10 cellular contexts compared by ENCODE assay signal in genomic region chr6:131924881-131925474, GRCh38. TPM values are rescaled to one million over a fixed set of nuclear protein-coding genes. Genes with fewer than 3 reads are reported as not detected.
A peak's percentile ranks its signal among the peaks of the same experiment; 100 is the strongest.
DNase-seq lines count a peak whose midpoint lies in the region; ATAC-seq and TF ChIP-seq lines count a peak whose summit lies in the region.
"Had no signal": no experiment of that assay in that cellular context is flagged by ENCODE, and none has a peak within 500 bp of the region (broad histone marks: within the 10 kb centered on the region; RNA-seq: fewer than 3 reads in every experiment).

No MANE protein-coding gene starts in this region.

- TF ChIP-seq CTCF in GM10266 (IDR thresholded peaks at IDR 0.05; ENCODE audit: control insufficient read depth, insufficient read depth, low read depth, missing control alignments): peak; percentile 43
- peak; percentile 27 for TF ChIP-seq CTCF in coronary artery (IDR thresholded peaks at IDR 0.05)

- peaks cover 26% of the 10 kb centered on the region for H3K27me3 Mint-ChIP-seq in T-helper 2 cell treated with Interferon-gamma antibody and Interleukin-4, amounts not matched to agents 5 μg/mL and 100 μg/mL, for 36 hours (ENCODE audit: low read depth)

- no peak overlapping the region for H3K27ac Mint-ChIP-seq in T-helper 2 cell treated with Interferon-gamma antibody and Interleukin-4, amounts not matched to agents 5 μg/mL and 100 μg/mL, for 36 hours

- peaks cover 20% of the 10 kb centered on the region for H3K9me3 Mint-ChIP-seq in T-helper 2 cell treated with Interferon-gamma antibody and Interleukin-4, amounts not matched to agents 5 μg/mL and 100 μg/mL, for 36 hours

- no peak overlapping the region for H3K4me3 Mint-ChIP-seq in T-helper 2 cell treated with Interferon-gamma antibody and Interleukin-4, amounts not matched to agents 5 μg/mL and 100 μg/mL, for 36 hours

- peaks cover 2% of the 10 kb centered on the region for H3K4me1 Mint-ChIP-seq in T-helper 2 cell treated with Interferon-gamma antibody and Interleukin-4, amounts not matched to agents 5 μg/mL and 100 μg/mL, for 36 hours (ENCODE audit: low read depth)

- DNase-seq in GM10266 (ENCODE audit: extremely low spot score): no peak
- DNase-seq in NCI-H226: peak; percentile 15
- no peak for DNase-seq in coronary artery (ENCODE audit: low spot score)
- DNase-seq in myocyte (ENCODE audit: low read depth): peak; percentile 68
- no peak for DNase-seq in activated naive CD4-positive, alpha-beta T cell treated with anti-CD3 and anti-CD28 coated beads, Interleukin-2, amount 50 U/mL, for 16 hours
- DNase-seq in stimulated activated CD4-positive, alpha-beta T cell treated with anti-CD3 and anti-CD28 coated beads, Interleukin-1b, Interleukin-23, amount 100 ng/mL, for 48 hours: no peak
- no peak for DNase-seq in T-helper 2 cell treated with Interferon-gamma antibody and Interleukin-4, amounts not matched to agents 5 μg/mL and 100 μg/mL, for 36 hours (ENCODE audit: low spot score)

- no peaks in the 10 kb centered on the region for H3K36me3 Mint-ChIP-seq in T-helper 2 cell treated with Interferon-gamma antibody and Interleukin-4, amounts not matched to agents 5 μg/mL and 100 μg/mL, for 36 hours (ENCODE audit: low read depth)

- no peak for ATAC-seq in GM21576 (IDR thresholded peaks at IDR 0.05; ENCODE audit: unreplicated experiment)

- H3K4me3 ChIP-seq in coronary artery: no peak overlapping the region

- no peak overlapping the region for H3K27ac ChIP-seq in coronary artery
- H3K27ac ChIP-seq: neutrophil had no signal

RNA-seq across cellular contexts. Expression of gene CCN2, which starts 26.2 kb away (rescaled TPM):
- 16.1 and 20.2 TPM in 2 replicates for total RNA-seq in myocyte
- 1,172 TPM for polyA plus RNA-seq in myocyte (2012)
- total RNA-seq: T-helper 1 cell treated with Interleukin-12 subunit alpha and Interleukin-12 subunit beta and Interleukin-4 antibody, amounts not matched to agents 30 ng/mL and 1 ng/mL, for 36 hours had no signal

Comparison
In these comparisons a context has a peak if more than half of its experiments do, and no peak if none do; other contexts are left out.
1. DNase-seq: peak in NCI-H226 (single experiment) and myocyte (single experiment); none in GM10266 (single experiment), coronary artery (single experiment), activated naive CD4-positive, alpha-beta T cell treated with anti-CD3 and anti-CD28 coated beads, Interleukin-2, amount 50 U/mL, for 16 hours (single experiment), stimulated activated CD4-positive, alpha-beta T cell treated with anti-CD3 and anti-CD28 coated beads, Interleukin-1b, Interleukin-23, amount 100 ng/mL, for 48 hours (single experiment) and T-helper 2 cell treated with Interferon-gamma antibody and Interleukin-4, amounts not matched to agents 5 μg/mL and 100 μg/mL, for 36 hours (single experiment).